27 cellular contexts compared by ENCODE assay signal in genomic region chr7:149681274-149681673, GRCh38.
"Had no signal": no experiment of that assay in that cellular context is flagged by ENCODE, and none has a peak within 500 bp of the region (broad histone marks: within the 10 kb centered on the region; RNA-seq: fewer than 3 reads in every experiment).

No MANE protein-coding gene starts in this region.

- H3K4me3 ChIP-seq: adrenal gland, body of pancreas, esophagus squamous epithelium, gastroesophageal sphincter, heart right ventricle had no signal

- H3K9me3 ChIP-seq: adrenal gland, body of pancreas, esophagus squamous epithelium had no signal

- ATAC-seq: activated CD8-positive, alpha-beta T cell treated with anti-CD3 and anti-CD28 coated beads for 36 hours; activated naive CD8-positive, alpha-beta T cell treated with anti-CD3 and anti-CD28 coated beads, Interleukin-2, amount 50 U/mL, for 24 hours; activated T-cell treated with anti-CD3 and anti-CD28 coated beads, Interleukin-2, amount 50 U/mL, for 4 hours; activated T-helper 17 cell treated with anti-CD3 and anti-CD28 coated beads, Interleukin-2, amount 50 U/mL, for 72 hours; body of pancreas; effector memory CD8-positive, alpha-beta T cell; gastroesophageal sphincter; heart right ventricle had no signal

- H3K9me3 Mint-ChIP-seq: activated T-helper 17 cell treated with anti-CD3 and anti-CD28 coated beads, Interleukin-2, amount 50 U/mL, for 72 hours had no signal

- H3K4me3 Mint-ChIP-seq: activated CD8-positive, alpha-beta T cell treated with anti-CD3 and anti-CD28 coated beads for 36 hours; activated naive CD4-positive, alpha-beta T cell treated with anti-CD3 and anti-CD28 coated beads for 36 hours; activated naive CD4-positive, alpha-beta T cell treated with anti-CD3 and anti-CD28 coated beads, Interleukin-2, amount 50 U/mL, for 24 hours; activated naive CD8-positive, alpha-beta T cell treated with anti-CD3 and anti-CD28 coated beads for 36 hours; activated naive CD8-positive, alpha-beta T cell treated with anti-CD3 and anti-CD28 coated beads, Interleukin-2, amount 50 U/mL, for 24 hours; activated T-cell treated with anti-CD3 and anti-CD28 coated beads, Interleukin-2, amount 50 U/mL, for 4 hours; activated T-helper 17 cell treated with anti-CD3 and anti-CD28 coated beads, Interleukin-2, amount 50 U/mL, for 72 hours; effector memory CD8-positive, alpha-beta T cell had no signal

- H3K36me3 ChIP-seq: adrenal gland, esophagus squamous epithelium, gastroesophageal sphincter, heart right ventricle had no signal

- DNase-seq: activated CD4-positive, alpha-beta T cell treated with anti-CD3 and anti-CD28 coated beads for 48 hours; activated CD4-positive, alpha-beta T cell treated with anti-CD3 and anti-CD28 coated beads, Interleukin-2, amount 50 U/mL, for 1 hour; activated CD4-positive, alpha-beta T cell treated with anti-CD3 and anti-CD28 coated beads, Interleukin-2, amount 50 U/mL, for 48 hours; activated CD8-positive, alpha-beta memory T cell treated with anti-CD3 and anti-CD28 coated beads for 24 hours; activated CD8-positive, alpha-beta T cell treated with anti-CD3 and anti-CD28 coated beads for 36 hours; activated effector memory CD4-positive, alpha-beta T cell treated with anti-CD3 and anti-CD28 coated beads, Interleukin-2, amount 50 U/mL, for 16 hours; activated naive CD4-positive, alpha-beta T cell treated with anti-CD3 and anti-CD28 coated beads for 36 hours; activated naive CD8-positive, alpha-beta T cell treated with anti-CD3 and anti-CD28 coated beads for 36 hours; activated naive CD8-positive, alpha-beta T cell treated with anti-CD3 and anti-CD28 coated beads, Interleukin-2, amount 50 U/mL, for 24 hours; activated T-cell treated with anti-CD3 and anti-CD28 coated beads, Interleukin-2, amount 50 U/mL, for 4 hours; adrenal gland; amygdala; aorta; body of pancreas; caudate nucleus; cortex of kidney; dermis blood vessel endothelial cell; effector CD4-positive, alpha-beta T cell; effector memory CD8-positive, alpha-beta T cell; esophagus squamous epithelium; foreskin melanocyte; heart right ventricle; T-helper 2 cell had no signal

- H3K27me3 ChIP-seq: body of pancreas, esophagus squamous epithelium, gastroesophageal sphincter had no signal

- H3K4me1 ChIP-seq: body of pancreas, heart right ventricle had no signal

- H3K4me1 Mint-ChIP-seq: activated naive CD4-positive, alpha-beta T cell treated with anti-CD3 and anti-CD28 coated beads, Interleukin-2, amount 50 U/mL, for 24 hours; activated naive CD8-positive, alpha-beta T cell treated with anti-CD3 and anti-CD28 coated beads for 36 hours; activated naive CD8-positive, alpha-beta T cell treated with anti-CD3 and anti-CD28 coated beads, Interleukin-2, amount 50 U/mL, for 24 hours; activated T-helper 17 cell treated with anti-CD3 and anti-CD28 coated beads, Interleukin-2, amount 50 U/mL, for 72 hours had no signal

- H3K27ac ChIP-seq: adrenal gland, body of pancreas, epithelial cell of prostate, esophagus squamous epithelium, gastroesophageal sphincter, heart right ventricle had no signal

- H3K27ac Mint-ChIP-seq: activated CD8-positive, alpha-beta T cell treated with anti-CD3 and anti-CD28 coated beads for 36 hours; activated naive CD4-positive, alpha-beta T cell treated with anti-CD3 and anti-CD28 coated beads for 36 hours; activated naive CD4-positive, alpha-beta T cell treated with anti-CD3 and anti-CD28 coated beads, Interleukin-2, amount 50 U/mL, for 24 hours; activated naive CD8-positive, alpha-beta T cell treated with anti-CD3 and anti-CD28 coated beads for 36 hours; activated naive CD8-positive, alpha-beta T cell treated with anti-CD3 and anti-CD28 coated beads, Interleukin-2, amount 50 U/mL, for 24 hours; activated T-helper 17 cell treated with anti-CD3 and anti-CD28 coated beads, Interleukin-2, amount 50 U/mL, for 72 hours; effector memory CD8-positive, alpha-beta T cell had no signal
